ENCODE assay signal across 9 cellular contexts in the genomic region with DNA sequence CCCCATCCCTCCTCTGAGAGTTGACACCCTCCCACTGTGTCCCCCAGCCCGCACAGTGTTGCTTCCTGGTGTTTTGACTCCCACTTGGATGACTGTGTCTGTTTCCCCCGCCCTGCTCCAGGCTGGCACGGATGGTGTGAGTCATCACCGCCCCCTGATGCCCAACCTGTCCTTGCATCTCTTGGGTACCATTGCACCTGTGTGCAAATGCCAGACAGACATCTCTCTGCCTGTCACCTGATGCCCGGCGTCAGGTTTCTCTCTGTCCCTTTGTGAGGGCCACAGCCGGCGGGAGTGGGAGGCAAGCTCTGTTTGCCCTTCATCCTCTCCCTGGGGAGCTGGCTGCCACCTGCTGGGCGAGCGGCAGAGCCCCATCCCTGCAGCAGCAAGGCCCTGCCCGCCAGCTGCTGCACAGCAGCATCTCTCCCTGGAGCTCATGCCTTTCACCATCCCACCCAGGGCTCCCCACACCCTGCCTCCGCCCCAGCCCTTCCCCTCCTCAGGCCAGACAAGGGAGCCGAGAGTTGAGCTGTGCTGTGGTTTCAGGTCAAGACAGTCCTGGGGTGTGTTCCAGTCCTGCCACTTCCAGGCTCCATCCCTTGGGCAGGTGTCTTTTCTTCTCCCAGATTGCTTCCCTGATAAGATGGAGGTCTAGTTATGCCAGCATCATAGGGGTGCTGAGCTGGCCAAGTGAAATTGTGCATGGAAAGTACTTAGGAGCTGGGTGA. TPM values are rescaled to one million over a fixed set of nuclear protein-coding genes. Genes with fewer than 3 reads are reported as not detected.
A peak's percentile ranks its signal among the peaks of the same experiment; 100 is the strongest.
DNase-seq lines count a peak whose midpoint lies in the region; ATAC-seq, FAIRE-seq and TF ChIP-seq lines count a peak whose summit lies in the region.
"Had no signal": no experiment of that assay in that cellular context is flagged by ENCODE, and none has a peak within 500 bp of the region (broad histone marks: within the 10 kb centered on the region; RNA-seq: fewer than 3 reads in every experiment).

No MANE protein-coding gene starts in this region.

- no peaks in the 10 kb centered on the region for H3K27me3 Mint-ChIP-seq in activated CD4-positive, alpha-beta T cell treated with anti-CD3 and anti-CD28 coated beads, Interleukin-2, amount 10 ng/mL, durations not matched to agents 24 days and 14 days
- H3K27me3 Mint-ChIP-seq: CD4-positive, CD25-positive, alpha-beta regulatory T cell had no signal

- no peak for TF ChIP-seq RAD21 in K562 (CRISPR knock-in tag; conservative IDR thresholded peaks at IDR 0.05 in 1 of 2, IDR thresholded peaks at IDR 0.05 in 1 of 2)

- in situ Hi-C loops in K562 (cut with MboI), result no loop called here

- 66% methylated on average over 11 of the region's 13 CpGs for WGBS in K562 (ENCODE audit: insufficient coverage, low coverage, missing lambda C conversion rate)

- no TSS peak for BruUV-seq in K562 (replicated peaks; lab: Mats Ljungman, UMichigan)

- no peak overlapping the region for H3K4me2 ChIP-seq in K562 (ENCODE audit: insufficient read depth, low read length)

- H3K27me3 ChIP-seq in K562 (ENCODE audit: control insufficient read depth in 2 of 2, insufficient read depth in 2 of 2, low read length in 2 of 2), result no peaks in the 10 kb centered on the region

- H3K9me3 Mint-ChIP-seq in activated CD4-positive, alpha-beta T cell treated with anti-CD3 and anti-CD28 coated beads, Interleukin-2, amount 10 ng/mL, durations not matched to agents 24 days and 14 days, result no peaks in the 10 kb centered on the region
- H3K9me3 Mint-ChIP-seq: CD4-positive, CD25-positive, alpha-beta regulatory T cell had no signal

- H4K20me1 ChIP-seq in K562 (replicated peaks; ENCODE audit: control insufficient read depth, insufficient read depth, low read length), result peaks cover 20% of the 10 kb centered on the region

- intact Hi-C loops in activated CD4-positive, alpha-beta T cell treated with anti-CD3 and anti-CD28 coated beads, Interleukin-2, amount 10 ng/mL, durations not matched to agents 24 days and 14 days (cut with micrococcal nuclease), result no loop called here
- intact Hi-C loops in K562 (cut with micrococcal nuclease), result no loop called here

- no peak overlapping the region for H3K9ac ChIP-seq in K562 (ENCODE audit: insufficient read depth in 1 of 2, low read depth in 2 of 2, low read length in 2 of 2)

- DNase-seq in activated CD4-positive, alpha-beta T cell treated with anti-CD3 and anti-CD28 coated beads, Interleukin-2, amount 50 U/mL, for 4 hours, result peak; percentile 22 to 23
- DNase-seq in activated CD4-positive, alpha-beta T cell treated with anti-CD3 and anti-CD28 coated beads, Interleukin-2, amount 10 ng/mL, durations not matched to agents 24 days and 14 days, result no peak
- peak; percentile 93 for DNase-seq in NCI-H2107 (lab: John Stamatoyannopoulos, UW)
- no peak for DNase-seq in K562 (ENCODE audit: extremely low read depth in 1 of 4, low spot score in 3 of 4)
- DNase-seq in renal cortical epithelial cell (ENCODE audit: low read depth), result peak; percentile 36
- DNase-seq in NCI-H446 (lab: John Stamatoyannopoulos, UW), result no peak
- no peak for DNase-seq in inferior parietal cortex (ENCODE audit: extremely low spot score)

- FAIRE-seq in K562 (lab: Jason Lieb, UNC), result no peak

- POLR2A ChIA-PET in K562 (lab: Yijun Ruan, JAX), result interaction anchor here (0.8 kb wide), 1 partner anchor 18 kb away, joined by 3 read pairs; no protein-coding TSS in a partner anchor

- peaks cover 10 to 26% of the 10 kb centered on the region in 2 experiments for H3K4me1 ChIP-seq in K562 (replicated peaks in 1 of 2; ENCODE audit: control insufficient read depth in 2 of 2, insufficient read depth in 2 of 2, low read length in 2 of 2)

- peak in 1 of 3 experiments; percentile 30; a peak in 2 of 6 replicates for TF ChIP-seq CTCF in K562 (IDR thresholded peaks at IDR 0.05 in 2 of 3, conservative IDR thresholded peaks at IDR 0.05 in 1 of 3; ENCODE audit: insufficient read depth in 2 of 3, low read depth in 1 of 3, low read length in 3 of 3)

- peaks cover 5% of the 10 kb centered on the region for H3K9me1 ChIP-seq in K562 (ENCODE audit: control insufficient read depth, insufficient read depth, low read length)

- no peak overlapping the region for H3K4me3 Mint-ChIP-seq in activated CD4-positive, alpha-beta T cell treated with anti-CD3 and anti-CD28 coated beads, Interleukin-2, amount 10 ng/mL, durations not matched to agents 24 days and 14 days
- H3K4me3 Mint-ChIP-seq: CD4-positive, CD25-positive, alpha-beta regulatory T cell had no signal

- no peaks in the 10 kb centered on the region for H3K9me3 ChIP-seq in K562 (replicated peaks; ENCODE audit: control insufficient read depth, insufficient read depth, low read depth, low read length)

- no peak for TF ChIP-seq POLR2A in K562 (conservative IDR thresholded peaks at IDR 0.05)

- no peak overlapping the region for H3K4me3 ChIP-seq in K562

- CTCF ChIA-PET in K562 (lab: Yijun Ruan, JAX; ENCODE audit: low intra/inter-chr PET ratio), result interaction anchor here (0.6 kb wide), 1 partner anchor 372 kb away, joined by 3 read pairs; no protein-coding TSS in a partner anchor

- H2AFZ ChIP-seq in K562 (ENCODE audit: low read depth, low read length), result no peak overlapping the region

- ATAC-seq in K562 (no peak), HG03439 (IDR thresholded peaks at IDR 0.05; ENCODE audit: unreplicated experiment) (no peak)

- H3K36me3 ChIP-seq in K562 (ENCODE audit: control insufficient read depth, insufficient read depth, low read length), result peaks cover 19% of the 10 kb centered on the region; the same call in 1 of the 3 replicates

- peaks cover 5% of the 10 kb centered on the region for H3K4me1 Mint-ChIP-seq in activated CD4-positive, alpha-beta T cell treated with anti-CD3 and anti-CD28 coated beads, Interleukin-2, amount 10 ng/mL, durations not matched to agents 24 days and 14 days

- H3K27ac Mint-ChIP-seq in activated CD4-positive, alpha-beta T cell treated with anti-CD3 and anti-CD28 coated beads, Interleukin-2, amount 10 ng/mL, durations not matched to agents 24 days and 14 days, result no peak overlapping the region

- peaks cover 33% of the 10 kb centered on the region for H3K79me2 ChIP-seq in K562 (ENCODE audit: control insufficient read depth, insufficient read depth, low read length)

- no peak for TF ChIP-seq EP300 in K562 (IDR thresholded peaks at IDR 0.05; ENCODE audit: low read length)

- no peaks in the 10 kb centered on the region for H3K36me3 Mint-ChIP-seq in activated CD4-positive, alpha-beta T cell treated with anti-CD3 and anti-CD28 coated beads, Interleukin-2, amount 10 ng/mL, durations not matched to agents 24 days and 14 days (ENCODE audit: low read depth)
- H3K36me3 Mint-ChIP-seq: CD4-positive, CD25-positive, alpha-beta regulatory T cell had no signal

- no peak overlapping the region for H3K27ac ChIP-seq in K562 (ENCODE audit: extremely low read depth, low read depth, low read length)

RNA-seq across cellular contexts. Expression of gene NKPD1, which starts 29.7 kb away (rescaled TPM):
- 0.16 and 0.28 TPM in 2 replicates for total RNA-seq in activated CD4-positive, alpha-beta T cell treated with anti-CD3 and anti-CD28 coated beads, Interleukin-2, amount 10 ng/mL, durations not matched to agents 24 days and 14 days
- 0.30 TPM in 1 of 2 replicates, not detected in the other for total RNA-seq in K562 (2011; cell fraction: chromatin; rRNA removed; ENCODE audit: low replicate concordance)
- total RNA-seq in K562 (2011; cell fraction: nucleolus; rRNA removed), result 0.17 and 0.79 TPM in 2 replicates
- total RNA-seq in K562 (2011; cell fraction: nucleoplasm; rRNA removed), result 0.15 TPM in 2 replicates
- total RNA-seq in K562 (2014; rRNA removed), result 0.09 TPM in 1 of 2 replicates, not detected in the other
- total RNA-seq in K562 (2014; rRNA removed; fragmentation: Illumina TruSeq; extraction: Trizol), result not detected in 2 replicates
- total RNA-seq in K562 (2015; rRNA removed; fragmentation: Illumina TruSeq; extraction: Trizol), result not detected in 2 replicates
- 0.04 TPM in 2 replicates for total RNA-seq in K562 (2021)
- 0.01 TPM in 1 of 2 replicates, not detected in the other for polyA plus RNA-seq in K562 (2011; rRNA removed)
- 0.03 and 0.13 TPM in 2 replicates for polyA plus RNA-seq in K562 (2011; cell fraction: cytosol; rRNA removed)
- polyA plus RNA-seq in K562 (2011; cell fraction: nucleus; rRNA removed), result 0.11 and 0.20 TPM in 2 replicates
- 0.03 and 0.26 TPM in 2 replicates for polyA plus RNA-seq in K562 (2012)
- 0.03 TPM in 1 of 2 replicates, not detected in the other for polyA plus RNA-seq in K562 (2014; fragmentation: Illumina TruSeq; extraction: Trizol)
- polyA plus RNA-seq in K562 (2014; fragmentation: Nextera tagmentation; extraction: Ambion mirVana), result not detected
- 0.04 and 0.07 TPM in 2 replicates for polyA plus RNA-seq in K562 (2014; rRNA removed)
- polyA minus RNA-seq in K562 (2011; rRNA and poly(A)+ RNA removed), result not detected in 2 replicates
- not detected in 2 replicates for polyA minus RNA-seq in K562 (2011; cell fraction: cytosol; rRNA and poly(A)+ RNA removed)
- polyA minus RNA-seq in K562 (2011; cell fraction: nucleus; rRNA and poly(A)+ RNA removed), result 0.11 and 0.13 TPM in 2 replicates
- total RNA-seq in renal cortical epithelial cell, result 0.10 TPM in 1 of 2 replicates, not detected in the other

RNA-seq across cellular contexts. Expression of gene PPP1R37, which starts 38.1 kb away (rescaled TPM):
- 20.3 and 21.8 TPM in 2 replicates for total RNA-seq in activated CD4-positive, alpha-beta T cell treated with anti-CD3 and anti-CD28 coated beads, Interleukin-2, amount 10 ng/mL, durations not matched to agents 24 days and 14 days
- 32.7 and 64.0 TPM in 2 replicates for total RNA-seq in K562 (2011; cell fraction: chromatin; rRNA removed; ENCODE audit: low replicate concordance)
- total RNA-seq in K562 (2011; cell fraction: nucleolus; rRNA removed), result 49.9 and 53.4 TPM in 2 replicates
- total RNA-seq in K562 (2011; cell fraction: nucleoplasm; rRNA removed), result 37.0 and 42.9 TPM in 2 replicates
- total RNA-seq in K562 (2014; rRNA removed), result 20.3 and 38.6 TPM in 2 replicates
- 3.1 and 3.5 TPM in 2 replicates for total RNA-seq in K562 (2014; rRNA removed; fragmentation: Illumina TruSeq; extraction: Trizol)
- total RNA-seq in K562 (2015; rRNA removed; fragmentation: Illumina TruSeq; extraction: Trizol), result 7.9 and 8.4 TPM in 2 replicates
- 16.4 and 17.6 TPM in 2 replicates for total RNA-seq in K562 (2021)
- polyA plus RNA-seq in K562 (2011; rRNA removed), result 7.3 and 8.0 TPM in 2 replicates
- 7.1 and 13.5 TPM in 2 replicates for polyA plus RNA-seq in K562 (2011; cell fraction: cytosol; rRNA removed)
- polyA plus RNA-seq in K562 (2011; cell fraction: nucleus; rRNA removed), result 51.3 and 83.8 TPM in 2 replicates
- 18.5 and 23.4 TPM in 2 replicates for polyA plus RNA-seq in K562 (2012)
- polyA plus RNA-seq in K562 (2014; fragmentation: Illumina TruSeq; extraction: Trizol), result 2.7 and 5.0 TPM in 2 replicates
- under 1 TPM; 0.04 to 0.10 TPM for polyA plus RNA-seq in K562 (2014; fragmentation: Nextera tagmentation; extraction: Ambion mirVana)
- 19.9 and 22.0 TPM in 2 replicates for polyA plus RNA-seq in K562 (2014; rRNA removed)
- polyA minus RNA-seq in K562 (2011; rRNA and poly(A)+ RNA removed), result 4.4 and 5.2 TPM in 2 replicates
- 4.8 and 13.3 TPM in 2 replicates for polyA minus RNA-seq in K562 (2011; cell fraction: cytosol; rRNA and poly(A)+ RNA removed)
- 14.3 and 14.8 TPM in 2 replicates for polyA minus RNA-seq in K562 (2011; cell fraction: nucleus; rRNA and poly(A)+ RNA removed)
- total RNA-seq in renal cortical epithelial cell, result 35.6 and 37.1 TPM in 2 replicates

RNA-seq across cellular contexts. Expression of gene TRAPPC6A, which starts 47.0 kb away (rescaled TPM):
- total RNA-seq in activated CD4-positive, alpha-beta T cell treated with anti-CD3 and anti-CD28 coated beads, Interleukin-2, amount 10 ng/mL, durations not matched to agents 24 days and 14 days, result 24.7 and 28.5 TPM in 2 replicates
- total RNA-seq in K562 (2011; cell fraction: chromatin; rRNA removed; ENCODE audit: low replicate concordance), result 3.4 and 9.5 TPM in 2 replicates
- 12.4 and 13.0 TPM in 2 replicates for total RNA-seq in K562 (2011; cell fraction: nucleolus; rRNA removed)
- 5.6 and 7.4 TPM in 2 replicates for total RNA-seq in K562 (2011; cell fraction: nucleoplasm; rRNA removed)
- total RNA-seq in K562 (2014; rRNA removed) (16.6 and 18.8 TPM in 2 replicates), K562 (2014; rRNA removed; fragmentation: Illumina TruSeq; extraction: Trizol) (1.5 and 2.7 TPM in 2 replicates), K562 (2015; rRNA removed; fragmentation: Illumina TruSeq; extraction: Trizol) (9.5 and 11.6 TPM in 2 replicates), K562 (2021) (17.8 and 20.2 TPM in 2 replicates), renal cortical epithelial cell (20.1 and 22.4 TPM in 2 replicates)
- polyA plus RNA-seq in K562 (2011; rRNA removed) (22.4 and 35.8 TPM in 2 replicates), K562 (2014; fragmentation: Illumina TruSeq; extraction: Trizol) (5.0 and 14.3 TPM in 2 replicates), K562 (2014; fragmentation: Nextera tagmentation; extraction: Ambion mirVana) (1 to 10 TPM in 1 of 2 experiments, under 1 TPM in 1; 0.82 to 7.7 TPM), K562 (2014; rRNA removed) (23.6 and 28.2 TPM in 2 replicates)
- polyA plus RNA-seq in K562 (2011; cell fraction: cytosol; rRNA removed), result 69.0 and 84.4 TPM in 2 replicates
- 28.2 and 34.8 TPM in 2 replicates for polyA plus RNA-seq in K562 (2011; cell fraction: nucleus; rRNA removed)
- 27.4 and 76.0 TPM in 2 replicates for polyA plus RNA-seq in K562 (2012)
- polyA minus RNA-seq in K562 (2011; rRNA and poly(A)+ RNA removed), result 2.7 and 4.5 TPM in 2 replicates
- 5.6 and 15.6 TPM in 2 replicates for polyA minus RNA-seq in K562 (2011; cell fraction: cytosol; rRNA and poly(A)+ RNA removed)
- polyA minus RNA-seq in K562 (2011; cell fraction: nucleus; rRNA and poly(A)+ RNA removed), result 4.2 and 5.3 TPM in 2 replicates

RNA-seq across cellular contexts. Expression of gene BLOC1S3, which starts 47.5 kb away (rescaled TPM):
- 10.1 and 12.2 TPM in 2 replicates for total RNA-seq in activated CD4-positive, alpha-beta T cell treated with anti-CD3 and anti-CD28 coated beads, Interleukin-2, amount 10 ng/mL, durations not matched to agents 24 days and 14 days
- total RNA-seq in K562 (2011; cell fraction: chromatin; rRNA removed; ENCODE audit: low replicate concordance), result 10.9 and 22.2 TPM in 2 replicates
- 17.1 and 20.5 TPM in 2 replicates for total RNA-seq in K562 (2011; cell fraction: nucleolus; rRNA removed)
- 16.6 and 18.9 TPM in 2 replicates for total RNA-seq in K562 (2011; cell fraction: nucleoplasm; rRNA removed)
- total RNA-seq in K562 (2014; rRNA removed) (5.2 and 9.8 TPM in 2 replicates), K562 (2014; rRNA removed; fragmentation: Illumina TruSeq; extraction: Trizol) (3.3 and 3.9 TPM in 2 replicates), K562 (2015; rRNA removed; fragmentation: Illumina TruSeq; extraction: Trizol) (4.3 and 4.4 TPM in 2 replicates), K562 (2021) (17.1 and 20.2 TPM in 2 replicates), renal cortical epithelial cell (4.5 and 7.4 TPM in 2 replicates)
- polyA plus RNA-seq in K562 (2011; rRNA removed) (6.2 and 11.4 TPM in 2 replicates), K562 (2014; fragmentation: Illumina TruSeq; extraction: Trizol) (10.3 and 11.1 TPM in 2 replicates), K562 (2014; fragmentation: Nextera tagmentation; extraction: Ambion mirVana) (10 to 100 TPM; 12.4 to 16.1 TPM), K562 (2014; rRNA removed) (7.6 and 10.4 TPM in 2 replicates)
- 12.4 and 13.2 TPM in 2 replicates for polyA plus RNA-seq in K562 (2011; cell fraction: cytosol; rRNA removed)
- 9.9 and 10.0 TPM in 2 replicates for polyA plus RNA-seq in K562 (2011; cell fraction: nucleus; rRNA removed)
- 10.1 and 12.7 TPM in 2 replicates for polyA plus RNA-seq in K562 (2012)
- 6.1 and 9.3 TPM in 2 replicates for polyA minus RNA-seq in K562 (2011; rRNA and poly(A)+ RNA removed)
- polyA minus RNA-seq in K562 (2011; cell fraction: cytosol; rRNA and poly(A)+ RNA removed), result 6.8 and 9.4 TPM in 2 replicates
- polyA minus RNA-seq in K562 (2011; cell fraction: nucleus; rRNA and poly(A)+ RNA removed), result 4.2 and 7.1 TPM in 2 replicates

RNA-seq across cellular contexts. Expression of gene GEMIN7, which starts 52.0 kb away (rescaled TPM):
- total RNA-seq in activated CD4-positive, alpha-beta T cell treated with anti-CD3 and anti-CD28 coated beads, Interleukin-2, amount 10 ng/mL, durations not matched to agents 24 days and 14 days, result 51.5 and 54.3 TPM in 2 replicates
- total RNA-seq in K562 (2011; cell fraction: chromatin; rRNA removed; ENCODE audit: low replicate concordance), result 22.7 and 62.8 TPM in 2 replicates
- total RNA-seq in K562 (2011; cell fraction: nucleolus; rRNA removed), result 37.2 and 43.2 TPM in 2 replicates
- total RNA-seq in K562 (2011; cell fraction: nucleoplasm; rRNA removed), result 26.5 and 32.7 TPM in 2 replicates
- total RNA-seq in K562 (2014; rRNA removed), result 54.9 and 62.7 TPM in 2 replicates
- 31.3 and 33.0 TPM in 2 replicates for total RNA-seq in K562 (2014; rRNA removed; fragmentation: Illumina TruSeq; extraction: Trizol)
- total RNA-seq in K562 (2015; rRNA removed; fragmentation: Illumina TruSeq; extraction: Trizol), result 39.5 and 42.3 TPM in 2 replicates
- 60.7 and 62.6 TPM in 2 replicates for total RNA-seq in K562 (2021)
- 23.1 and 32.5 TPM in 2 replicates for polyA plus RNA-seq in K562 (2011; rRNA removed)
- polyA plus RNA-seq in K562 (2011; cell fraction: cytosol; rRNA removed), result 41.8 and 86.0 TPM in 2 replicates
- 34.9 and 43.7 TPM in 2 replicates for polyA plus RNA-seq in K562 (2011; cell fraction: nucleus; rRNA removed)
- polyA plus RNA-seq in K562 (2012), result 41.3 and 54.9 TPM in 2 replicates
- 32.6 and 50.6 TPM in 2 replicates for polyA plus RNA-seq in K562 (2014; fragmentation: Illumina TruSeq; extraction: Trizol)
- polyA plus RNA-seq in K562 (2014; fragmentation: Nextera tagmentation; extraction: Ambion mirVana), result 100 to 1,000 TPM in 1 of 2 experiments, 10 to 100 TPM in 1; 84.9 to 124 TPM
- polyA plus RNA-seq in K562 (2014; rRNA removed), result 49.6 and 57.5 TPM in 2 replicates
- polyA minus RNA-seq in K562 (2011; rRNA and poly(A)+ RNA removed), result 5.7 and 7.6 TPM in 2 replicates
- 17.8 and 23.9 TPM in 2 replicates for polyA minus RNA-seq in K562 (2011; cell fraction: cytosol; rRNA and poly(A)+ RNA removed)
- 7.9 and 11.3 TPM in 2 replicates for polyA minus RNA-seq in K562 (2011; cell fraction: nucleus; rRNA and poly(A)+ RNA removed)
- total RNA-seq in renal cortical epithelial cell, result 21.5 and 51.4 TPM in 2 replicates

Comparison
In these comparisons a context has a peak if more than half of its experiments do, and no peak if none do; other contexts are left out.
1. DNase-seq: peak in activated CD4-positive, alpha-beta T cell treated with anti-CD3 and anti-CD28 coated beads, Interleukin-2, amount 50 U/mL, for 4 hours (2 of 2), NCI-H2107 (single experiment) and renal cortical epithelial cell (single experiment); none in activated CD4-positive, alpha-beta T cell treated with anti-CD3 and anti-CD28 coated beads, Interleukin-2, amount 10 ng/mL, durations not matched to agents 24 days and 14 days (single experiment), K562 (0 of 4), NCI-H446 (0 of 2) and inferior parietal cortex (single experiment).